16 cellular contexts compared by ENCODE assay signal in the genomic region with DNA sequence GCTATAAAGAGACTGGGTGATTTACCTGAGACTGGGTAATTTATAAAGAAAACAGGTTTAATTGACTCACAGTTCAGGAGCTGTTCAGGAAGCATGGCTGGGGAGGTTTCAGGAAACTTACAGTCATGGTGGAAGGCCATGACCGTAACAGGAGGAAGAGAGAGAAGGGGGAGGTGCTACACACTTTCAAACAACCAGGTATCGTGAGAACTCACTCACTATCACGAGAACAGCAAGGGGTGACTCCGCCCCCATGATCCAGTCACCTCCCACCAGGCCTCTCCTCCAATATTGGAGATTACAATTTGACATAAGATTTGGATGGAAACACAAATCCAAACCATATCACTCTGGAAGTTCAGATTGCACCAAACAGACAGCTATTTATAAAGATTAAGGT. TPM values are rescaled to one million over a fixed set of nuclear protein-coding genes. Genes with fewer than 3 reads are reported as not detected.
DNase-seq lines count a peak whose midpoint lies in the region; ATAC-seq and TF ChIP-seq lines count a peak whose summit lies in the region.
"Had no signal": no experiment of that assay in that cellular context is flagged by ENCODE, and none has a peak within 500 bp of the region (broad histone marks: within the 10 kb centered on the region; RNA-seq: fewer than 3 reads in every experiment).

No MANE protein-coding gene starts in this region.

- DNase-seq in OCI-M1 (lab: John Stamatoyannopoulos, UW) (peak; percentile 13), dorsolateral prefrontal cortex (no peak), NCI-H1436 (lab: John Stamatoyannopoulos, UW) (no peak), left ventricle myocardium superior (no peak)
- DNase-seq: 8988T; CD4-positive, alpha-beta memory T cell; DMS153; DMS79; GDM1; HFFc6 had no signal

- ATAC-seq in GM18502 (IDR thresholded peaks at IDR 0.05; ENCODE audit: poor library complexity, unreplicated experiment) (no peak), left ventricle myocardium superior (no peak)
- ATAC-seq: GM23338, HCT116 had no signal

- intact Hi-C loops in dorsolateral prefrontal cortex (cut with DNase I) (no loop called here), left ventricle myocardium superior (cut with micrococcal nuclease) (no loop called here)

- peak overlapping the region in 1 of 59 donors; percentile 52 for H3K4me3 ChIP-seq in dorsolateral prefrontal cortex
- H3K4me3 ChIP-seq: BLaER1, GM23338 had no signal

- H3K27me3 ChIP-seq in dorsolateral prefrontal cortex: no peaks in the 10 kb centered on the region
- H3K27me3 ChIP-seq: BLaER1 had no signal

- no peak for TF ChIP-seq CTCF in dorsolateral prefrontal cortex (IDR thresholded peaks at IDR 0.05 in 54 of 56, conservative IDR thresholded peaks at IDR 0.05 in 2 of 56; ENCODE audit: low read depth in 1 of 56, partially characterized antibody in 56 of 56)

- H3K27ac ChIP-seq in angular gyrus (ENCODE audit: low read depth, low read length) (peak overlapping the region; percentile 94), dorsolateral prefrontal cortex (peak overlapping the region in 58 of 59 donors; percentile 72 to 99 (median 93)), temporal lobe (ENCODE audit: low read depth, low read length) (peak overlapping the region; percentile 97)
- H3K27ac ChIP-seq: BLaER1 had no signal

RNA-seq across cellular contexts. Expression of a gene that starts 59.8 kb away (rescaled TPM):
- total RNA-seq in dorsolateral prefrontal cortex: 100 to 1,000 TPM; 325 to 877 (median 454) TPM
- 208 TPM for total RNA-seq in temporal lobe
- total RNA-seq in left ventricle myocardium superior: 57.9 TPM
